In genomic region chrX:65528293-65528692, GRCh38 we compare ENCODE assay signal across 21 cellular contexts.
"Had no signal": no experiment of that assay in that cellular context is flagged by ENCODE, and none has a peak within 500 bp of the region (broad histone marks: within the 10 kb centered on the region; RNA-seq: fewer than 3 reads in every experiment).

No MANE protein-coding gene starts in this region.

- H3K4me2 ChIP-seq: neural progenitor cell, smooth muscle cell had no signal

- DNase-seq: amniotic stem cell, foreskin melanocyte, lower lobe of right lung, occipital lobe, upper lobe of left lung had no signal

- H3K4me1 ChIP-seq: neural progenitor cell, parathyroid adenoma had no signal

- H3K27ac ChIP-seq: brain microvascular endothelial cell, heart right ventricle, lower lobe of right lung, neural progenitor cell, parathyroid adenoma, right atrium auricular region, stomach, thyroid gland, upper lobe of left lung, vagina had no signal

- H3K9ac ChIP-seq: neural progenitor cell, parathyroid adenoma had no signal

- H3K4me3 Mint-ChIP-seq: activated B cell treated with CpG ODN at 0.5 μM for 24 hours; activated CD8-positive, alpha-beta T cell treated with anti-CD3 and anti-CD28 coated beads for 36 hours; activated T-cell treated with anti-CD3 and anti-CD28 coated beads, Interleukin-2, amount 50 U/mL, for 4 hours; activated T-helper 17 cell treated with anti-CD3 and anti-CD28 coated beads, Interleukin-2, amount 50 U/mL, for 72 hours; endodermal cell; natural killer cell; neural progenitor cell; stimulated activated naive B cell treated with anti-CD40 and anti-IgM and Interleukin-4, amounts not matched to agents 10 μg/mL and 1 μg/mL and 100 μg/mL, for 72 hours had no signal

- H3K4me1 Mint-ChIP-seq: endodermal cell had no signal

- H3K27me3 ChIP-seq: brain microvascular endothelial cell, neural progenitor cell, right atrium auricular region, thyroid gland, upper lobe of left lung, vagina had no signal

- H3K27ac Mint-ChIP-seq: activated B cell treated with CpG ODN at 0.5 μM for 24 hours; activated CD8-positive, alpha-beta T cell treated with anti-CD3 and anti-CD28 coated beads for 36 hours; activated T-helper 17 cell treated with anti-CD3 and anti-CD28 coated beads, Interleukin-2, amount 50 U/mL, for 72 hours; endodermal cell; natural killer cell; neural progenitor cell; stimulated activated naive B cell treated with anti-CD40 and anti-IgM and Interleukin-4, amounts not matched to agents 10 μg/mL and 1 μg/mL and 100 μg/mL, for 72 hours had no signal

- H3K9me3 ChIP-seq: heart right ventricle, lower lobe of right lung, right atrium auricular region, stomach, thyroid gland, upper lobe of left lung, vagina had no signal

- H3K27me3 Mint-ChIP-seq: activated B cell treated with CpG ODN at 0.5 μM for 24 hours; activated CD8-positive, alpha-beta T cell treated with anti-CD3 and anti-CD28 coated beads for 36 hours; activated T-helper 17 cell treated with anti-CD3 and anti-CD28 coated beads, Interleukin-2, amount 50 U/mL, for 72 hours had no signal

- H3K36me3 Mint-ChIP-seq: natural killer cell, neural progenitor cell had no signal

- H3K79me2 ChIP-seq: parathyroid adenoma had no signal

- H3K4me3 ChIP-seq: heart right ventricle, lower lobe of right lung, neural progenitor cell, right atrium auricular region, smooth muscle cell, stomach, thyroid gland, upper lobe of left lung, vagina had no signal

- H3K36me3 ChIP-seq: neural progenitor cell had no signal

- ATAC-seq: activated T-helper 17 cell treated with anti-CD3 and anti-CD28 coated beads, Interleukin-2, amount 50 U/mL, for 72 hours had no signal

- H3K9me3 Mint-ChIP-seq: activated B cell treated with CpG ODN at 0.5 μM for 24 hours; activated CD8-positive, alpha-beta T cell treated with anti-CD3 and anti-CD28 coated beads for 36 hours; activated T-cell treated with anti-CD3 and anti-CD28 coated beads, Interleukin-2, amount 50 U/mL, for 4 hours; activated T-helper 17 cell treated with anti-CD3 and anti-CD28 coated beads, Interleukin-2, amount 50 U/mL, for 72 hours; natural killer cell; neural progenitor cell; stimulated activated naive B cell treated with anti-CD40 and anti-IgM and Interleukin-4, amounts not matched to agents 10 μg/mL and 1 μg/mL and 100 μg/mL, for 72 hours had no signal

- H2AFZ ChIP-seq: neural progenitor cell, parathyroid adenoma had no signal
